Comparison of ENCODE assay signal across 10 cellular contexts in the genomic region with DNA sequence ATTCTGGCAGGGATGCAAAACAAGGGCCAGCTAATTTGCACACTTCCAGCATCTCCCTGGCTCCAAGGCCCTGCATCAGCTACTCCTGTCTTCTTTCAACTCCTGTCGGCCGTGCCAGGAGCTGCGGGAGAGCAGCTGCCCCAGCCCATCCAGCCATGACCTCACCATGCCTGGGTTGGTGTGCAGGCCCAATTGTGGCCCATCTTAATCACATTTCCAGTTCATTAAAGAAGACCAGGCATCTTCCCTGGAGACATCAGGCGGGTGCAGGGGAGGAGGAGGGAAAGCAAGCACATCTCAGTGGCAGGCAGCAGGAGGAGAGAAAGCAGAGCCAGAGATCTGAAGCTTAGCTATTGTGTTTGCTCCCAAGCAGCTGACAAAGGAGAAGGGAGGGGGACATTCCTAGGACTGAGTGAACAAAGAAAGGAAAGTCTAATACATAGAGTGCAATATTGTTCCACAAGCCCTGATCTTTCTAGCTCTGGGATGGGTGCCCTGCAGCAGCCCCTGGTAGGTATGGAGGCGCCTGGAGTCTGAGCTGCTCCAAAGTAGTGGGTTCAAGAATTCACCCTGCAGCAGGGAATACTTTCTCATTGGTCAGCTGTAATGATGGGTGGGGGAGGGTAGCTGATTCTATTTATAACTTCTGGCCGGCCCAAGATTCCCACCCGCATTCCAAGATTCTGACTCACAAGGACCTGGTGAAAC. TPM values are rescaled to one million over a fixed set of nuclear protein-coding genes. Genes with fewer than 3 reads are reported as not detected.
DNase-seq lines count a peak whose midpoint lies in the region; ATAC-seq, FAIRE-seq and TF ChIP-seq lines count a peak whose summit lies in the region.
"Had no signal": no experiment of that assay in that cellular context is flagged by ENCODE, and none has a peak within 500 bp of the region (broad histone marks: within the 10 kb centered on the region; RNA-seq: fewer than 3 reads in every experiment).

No MANE protein-coding gene starts in this region.

- H3K9me2 ChIP-seq in OCI-LY7 (ENCODE audit: insufficient read depth, low read length) = no peaks in the 10 kb centered on the region

- POLR2A ChIA-PET in OCI-LY7 (lab: Charles Lee) = no interaction called here

- no peak for FAIRE-seq in bronchial epithelial cell (lab: Jason Lieb, UNC)
- FAIRE-seq: islet of Langerhans had no signal

- no peaks in the 10 kb centered on the region for H3K9me3 Mint-ChIP-seq in HFFc6

- H3K27ac Mint-ChIP-seq in HFFc6 = peak overlapping the region; percentile 6

- intact Hi-C loops in OCI-LY7 (cut with micrococcal nuclease; ENCODE audit: unreplicated experiment) = no loop called here

- H3K4me3 ChIP-seq in bronchial epithelial cell (ENCODE audit: low read depth, low read length) = no peak overlapping the region
- no peak overlapping the region for H3K4me3 ChIP-seq in smooth muscle cell
- no peak overlapping the region for H3K4me3 ChIP-seq in OCI-LY7 (ENCODE audit: low read depth, low read length, poor library complexity, severe bottlenecking)

- H3K4me2 ChIP-seq in smooth muscle cell (no peak overlapping the region), OCI-LY7 (ENCODE audit: low read length) (no peak overlapping the region)

- H3K9me3 ChIP-seq in smooth muscle cell (replicated peaks; ENCODE audit: low read depth) = no peaks in the 10 kb centered on the region
- no peaks in the 10 kb centered on the region for H3K9me3 ChIP-seq in OCI-LY7 (ENCODE audit: low read length)

- H2AFZ ChIP-seq in smooth muscle cell (ENCODE audit: low read depth) (no peak overlapping the region), OCI-LY7 (ENCODE audit: low read length) (no peak overlapping the region)

- no peaks in the 10 kb centered on the region for H3K36me3 Mint-ChIP-seq in HFFc6 (ENCODE audit: low read depth)

- DNase-seq in HFFc6 (peak; percentile 31), bronchial epithelial cell (ENCODE audit: low read depth) (peak; percentile 65), iPS-NIHi11 (ENCODE audit: low spot score) (peak; percentile 81), smooth muscle cell (lab: John Stamatoyannopoulos, UW; ENCODE audit: unreplicated experiment) (no peak), NCI-H345 (lab: John Stamatoyannopoulos, UW) (no peak), OCI-LY7 (ENCODE audit: low spot score) (no peak)
- DNase-seq in stimulated activated CD4-positive, alpha-beta T cell treated with anti-CD3 and anti-CD28 coated beads, Interleukin-15, amount 100 ng/mL, for 24 hours = no peak
- DNase-seq: activated CD8-positive, alpha-beta memory T cell treated with anti-CD3 and anti-CD28 coated beads, Interleukin-2, amount 50 U/mL, for 48 hours had no signal

- no peak overlapping the region for H3K9ac ChIP-seq in smooth muscle cell (ENCODE audit: low read depth)

- ATAC-seq in GM21825 (IDR thresholded peaks at IDR 0.05; ENCODE audit: unreplicated experiment) = no peak

- TF ChIP-seq CTCF in HFFc6 (IDR thresholded peaks at IDR 0.05) (no peak), bronchial epithelial cell (IDR thresholded peaks at IDR 0.05; ENCODE audit: insufficient read depth, low read length, severe bottlenecking) (no peak), smooth muscle cell (IDR thresholded peaks at IDR 0.05; ENCODE audit: borderline replicate concordance, insufficient read depth, poor library complexity, severe bottlenecking) (no peak), OCI-LY7 (conservative IDR thresholded peaks at IDR 0.05; ENCODE audit: low read length) (no peak)

- no peaks in the 10 kb centered on the region for H3F3A ChIP-seq in smooth muscle cell (ENCODE audit: low read depth)

- peaks cover 2% of the 10 kb centered on the region for H3K27me3 Mint-ChIP-seq in HFFc6 (ENCODE audit: insufficient read depth)

- no peaks in the 10 kb centered on the region for H4K20me1 ChIP-seq in smooth muscle cell (ENCODE audit: low read depth)
- no peaks in the 10 kb centered on the region for H4K20me1 ChIP-seq in OCI-LY7 (ENCODE audit: insufficient read depth, low read length)

- BruUV-seq in OCI-LY7 (replicated peaks; lab: Mats Ljungman, UMichigan) = no TSS peak

- 25% methylated on average over 7 of the region's 7 CpGs for WGBS in smooth muscle cell (ENCODE audit: low lambda C conversion rate)

- H3K27ac ChIP-seq in smooth muscle cell (ENCODE audit: low read depth) (peak overlapping the region; percentile 9), OCI-LY7 (ENCODE audit: low read depth, low read length, poor library complexity, severe bottlenecking) (no peak overlapping the region)

- peak overlapping the region; percentile 27 for H3K4me3 Mint-ChIP-seq in HFFc6

- H3K4me1 ChIP-seq in smooth muscle cell (ENCODE audit: low read depth) = peaks cover 21% of the 10 kb centered on the region
- no peaks in the 10 kb centered on the region for H3K4me1 ChIP-seq in OCI-LY7 (ENCODE audit: insufficient read depth, low read length, poor library complexity, severe bottlenecking)

- peaks cover 50% of the 10 kb centered on the region for H3K4me1 Mint-ChIP-seq in HFFc6 (ENCODE audit: low read depth)

- no peaks in the 10 kb centered on the region for H3K79me2 ChIP-seq in smooth muscle cell (ENCODE audit: low read depth)
- no peaks in the 10 kb centered on the region for H3K79me2 ChIP-seq in OCI-LY7 (ENCODE audit: insufficient read depth, low read depth, low read length)

- CTCF ChIA-PET in OCI-LY7 (lab: Charles Lee; ENCODE audit: unreplicated experiment) = no interaction called here

- H3K36me3 ChIP-seq in bronchial epithelial cell (ENCODE audit: control insufficient read depth, insufficient read depth, low read length) (no peaks in the 10 kb centered on the region), smooth muscle cell (ENCODE audit: low read depth) (no peaks in the 10 kb centered on the region), OCI-LY7 (ENCODE audit: insufficient read depth, low read length) (no peaks in the 10 kb centered on the region)

- H3K27me3 ChIP-seq in bronchial epithelial cell (ENCODE audit: control insufficient read depth, insufficient read depth, low read length) (no peaks in the 10 kb centered on the region), smooth muscle cell (ENCODE audit: low read depth) (no peaks in the 10 kb centered on the region)

RNA-seq across cellular contexts. Expression of gene VWF, which starts 40.1 kb away (rescaled TPM):
- total RNA-seq in HFFc6 (2021; fragmentation: NEBNext Ultra II Directional; extraction: Animal tissue kit (Norgen Biotek cat#: 25700)) = under 1 TPM; 0.02 to 0.25 (median 0.10) TPM
- total RNA-seq in bronchial epithelial cell (0.26 and 0.51 TPM in 2 replicates), smooth muscle cell (0.09 TPM in 1 of 2 replicates, not detected in the other), OCI-LY7 (2022) (0.32 and 0.35 TPM in 2 replicates)
- polyA plus RNA-seq in smooth muscle cell = 0.19 and 0.79 TPM in 2 replicates
- not detected in 2 replicates for total RNA-seq in OCI-LY7 (2014; rRNA removed; shearing (Covaris generic))

Comparison
In these comparisons a context has a peak if more than half of its experiments do, and no peak if none do; other contexts are left out.
1. DNase-seq: peak in HFFc6 (single experiment), bronchial epithelial cell (single experiment) and iPS-NIHi11 (single experiment); none in smooth muscle cell (single experiment), NCI-H345 (single experiment), stimulated activated CD4-positive, alpha-beta T cell treated with anti-CD3 and anti-CD28 coated beads, Interleukin-15, amount 100 ng/mL, for 24 hours (single experiment) and OCI-LY7 (single experiment).